In the genomic region with DNA sequence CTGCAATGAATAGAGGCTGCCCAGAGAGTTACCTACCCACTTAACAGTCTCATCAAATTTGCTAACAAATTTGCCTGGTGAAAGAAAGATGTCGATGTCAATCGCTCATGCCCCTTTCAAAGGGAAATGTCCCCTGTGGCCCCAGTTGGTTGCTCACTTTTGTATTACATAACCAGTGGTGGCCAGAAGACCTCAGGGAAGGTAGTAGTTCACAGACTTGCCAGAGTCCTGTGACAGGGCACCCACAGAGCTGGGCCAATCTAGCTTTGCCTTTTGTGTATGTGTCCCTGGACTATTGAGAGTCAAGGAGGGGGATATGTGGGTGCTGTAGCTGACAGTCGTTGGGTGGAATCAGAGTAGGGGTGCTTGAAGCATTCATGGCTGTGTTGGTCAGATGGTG, we compare ENCODE assay signal across 2 cellular contexts.
TF ChIP-seq lines count a peak whose summit lies in the region.

No MANE protein-coding gene starts in this region.

TF ChIP-seq in IMR-90, 13 proteins besides CTCF, POLR2A, EP300 and RAD21 (continued from another document):
- TF ChIP-seq CEBPB (IDR thresholded peaks at IDR 0.05; ENCODE audit: low read depth, low read length) (no peak), CHD1 (IDR thresholded peaks at IDR 0.05; ENCODE audit: low read depth, low read length) (no peak), MAZ (IDR thresholded peaks at IDR 0.05; ENCODE audit: borderline replicate concordance, low read depth, low read length) (no peak), MAFK (IDR thresholded peaks at IDR 0.05; ENCODE audit: low read depth, low read length) (no peak), FOS (IDR thresholded peaks at IDR 0.05; ENCODE audit: low read depth, low read length) (no peak), NFE2L2 (IDR thresholded peaks at IDR 0.05; ENCODE audit: low read depth, low read length) (no peak), RFX5 (IDR thresholded peaks at IDR 0.05; ENCODE audit: low read depth, low read length) (no peak), SMC3 (IDR thresholded peaks at IDR 0.05; ENCODE audit: low read depth, low read length) (no peak), BHLHE40 (IDR thresholded peaks at IDR 0.05; ENCODE audit: low read depth, low read length) (no peak)
- TF ChIP-seq, protein P1, sequence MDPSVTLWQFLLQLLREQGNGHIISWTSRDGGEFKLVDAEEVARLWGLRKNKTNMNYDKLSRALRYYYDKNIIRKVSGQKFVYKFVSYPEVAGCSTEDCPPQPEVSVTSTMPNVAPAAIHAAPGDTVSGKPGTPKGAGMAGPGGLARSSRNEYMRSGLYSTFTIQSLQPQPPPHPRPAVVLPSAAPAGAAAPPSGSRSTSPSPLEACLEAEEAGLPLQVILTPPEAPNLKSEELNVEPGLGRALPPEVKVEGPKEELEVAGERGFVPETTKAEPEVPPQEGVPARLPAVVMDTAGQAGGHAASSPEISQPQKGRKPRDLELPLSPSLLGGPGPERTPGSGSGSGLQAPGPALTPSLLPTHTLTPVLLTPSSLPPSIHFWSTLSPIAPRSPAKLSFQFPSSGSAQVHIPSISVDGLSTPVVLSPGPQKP (IDR thresholded peaks at IDR 0.05; ENCODE audit: borderline replicate concordance, low read depth, low read length), result no peak
- TF ChIP-seq, protein P2, sequence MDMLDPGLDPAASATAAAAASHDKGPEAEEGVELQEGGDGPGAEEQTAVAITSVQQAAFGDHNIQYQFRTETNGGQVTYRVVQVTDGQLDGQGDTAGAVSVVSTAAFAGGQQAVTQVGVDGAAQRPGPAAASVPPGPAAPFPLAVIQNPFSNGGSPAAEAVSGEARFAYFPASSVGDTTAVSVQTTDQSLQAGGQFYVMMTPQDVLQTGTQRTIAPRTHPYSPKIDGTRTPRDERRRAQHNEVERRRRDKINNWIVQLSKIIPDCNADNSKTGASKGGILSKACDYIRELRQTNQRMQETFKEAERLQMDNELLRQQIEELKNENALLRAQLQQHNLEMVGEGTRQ (IDR thresholded peaks at IDR 0.05; ENCODE audit: low read depth, low read length), result no peak

TF ChIP-seq in WTC11, 78 proteins besides CTCF, POLR2A, EP300 and RAD21 (continued from another document):
- TF ChIP-seq, protein P3, sequence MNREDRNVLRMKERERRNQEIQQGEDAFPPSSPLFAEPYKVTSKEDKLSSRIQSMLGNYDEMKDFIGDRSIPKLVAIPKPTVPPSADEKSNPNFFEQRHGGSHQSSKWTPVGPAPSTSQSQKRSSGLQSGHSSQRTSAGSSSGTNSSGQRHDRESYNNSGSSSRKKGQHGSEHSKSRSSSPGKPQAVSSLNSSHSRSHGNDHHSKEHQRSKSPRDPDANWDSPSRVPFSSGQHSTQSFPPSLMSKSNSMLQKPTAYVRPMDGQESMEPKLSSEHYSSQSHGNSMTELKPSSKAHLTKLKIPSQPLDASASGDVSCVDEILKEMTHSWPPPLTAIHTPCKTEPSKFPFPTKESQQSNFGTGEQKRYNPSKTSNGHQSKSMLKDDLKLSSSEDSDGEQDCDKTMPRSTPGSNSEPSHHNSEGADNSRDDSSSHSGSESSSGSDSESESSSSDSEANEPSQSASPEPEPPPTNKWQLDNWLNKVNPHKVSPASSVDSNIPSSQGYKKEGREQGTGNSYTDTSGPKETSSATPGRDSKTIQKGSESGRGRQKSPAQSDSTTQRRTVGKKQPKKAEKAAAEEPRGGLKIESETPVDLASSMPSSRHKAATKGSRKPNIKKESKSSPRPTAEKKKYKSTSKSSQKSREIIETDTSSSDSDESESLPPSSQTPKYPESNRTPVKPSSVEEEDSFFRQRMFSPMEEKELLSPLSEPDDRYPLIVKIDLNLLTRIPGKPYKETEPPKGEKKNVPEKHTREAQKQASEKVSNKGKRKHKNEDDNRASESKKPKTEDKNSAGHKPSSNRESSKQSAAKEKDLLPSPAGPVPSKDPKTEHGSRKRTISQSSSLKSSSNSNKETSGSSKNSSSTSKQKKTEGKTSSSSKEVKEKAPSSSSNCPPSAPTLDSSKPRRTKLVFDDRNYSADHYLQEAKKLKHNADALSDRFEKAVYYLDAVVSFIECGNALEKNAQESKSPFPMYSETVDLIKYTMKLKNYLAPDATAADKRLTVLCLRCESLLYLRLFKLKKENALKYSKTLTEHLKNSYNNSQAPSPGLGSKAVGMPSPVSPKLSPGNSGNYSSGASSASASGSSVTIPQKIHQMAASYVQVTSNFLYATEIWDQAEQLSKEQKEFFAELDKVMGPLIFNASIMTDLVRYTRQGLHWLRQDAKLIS (CRISPR knock-in tag; IDR thresholded peaks at IDR 0.05; ENCODE audit: borderline replicate concordance), result no peak
- no peak for TF ChIP-seq RORB (CRISPR knock-in tag; IDR thresholded peaks at IDR 0.05)
- TF ChIP-seq, protein P4, sequence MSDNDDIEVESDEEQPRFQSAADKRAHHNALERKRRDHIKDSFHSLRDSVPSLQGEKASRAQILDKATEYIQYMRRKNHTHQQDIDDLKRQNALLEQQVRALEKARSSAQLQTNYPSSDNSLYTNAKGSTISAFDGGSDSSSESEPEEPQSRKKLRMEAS (CRISPR knock-in tag; IDR thresholded peaks at IDR 0.05), result no peak
- TF ChIP-seq, protein P5, sequence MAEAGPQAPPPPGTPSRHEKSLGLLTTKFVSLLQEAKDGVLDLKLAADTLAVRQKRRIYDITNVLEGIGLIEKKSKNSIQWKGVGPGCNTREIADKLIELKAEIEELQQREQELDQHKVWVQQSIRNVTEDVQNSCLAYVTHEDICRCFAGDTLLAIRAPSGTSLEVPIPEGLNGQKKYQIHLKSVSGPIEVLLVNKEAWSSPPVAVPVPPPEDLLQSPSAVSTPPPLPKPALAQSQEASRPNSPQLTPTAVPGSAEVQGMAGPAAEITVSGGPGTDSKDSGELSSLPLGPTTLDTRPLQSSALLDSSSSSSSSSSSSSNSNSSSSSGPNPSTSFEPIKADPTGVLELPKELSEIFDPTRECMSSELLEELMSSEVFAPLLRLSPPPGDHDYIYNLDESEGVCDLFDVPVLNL (CRISPR knock-in tag; IDR thresholded peaks at IDR 0.05; ENCODE audit: borderline replicate concordance, low read depth), result no peak
- TF ChIP-seq, protein P6, sequence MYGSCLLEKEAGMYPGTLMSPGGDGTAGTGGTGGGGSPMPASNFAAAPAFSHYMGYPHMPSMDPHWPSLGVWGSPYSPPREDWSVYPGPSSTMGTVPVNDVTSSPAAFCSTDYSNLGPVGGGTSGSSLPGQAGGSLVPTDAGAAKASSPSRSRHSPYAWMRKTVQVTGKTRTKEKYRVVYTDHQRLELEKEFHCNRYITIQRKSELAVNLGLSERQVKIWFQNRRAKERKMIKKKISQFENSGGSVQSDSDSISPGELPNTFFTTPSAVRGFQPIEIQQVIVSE (CRISPR knock-in tag; IDR thresholded peaks at IDR 0.05; ENCODE audit: borderline replicate concordance), result no peak
